Comparison of ENCODE assay signal across 22 cellular contexts in genomic region chr1:47819503-47819888, GRCh38.
"Had no signal": no experiment of that assay in that cellular context is flagged by ENCODE, and none has a peak within 500 bp of the region (broad histone marks: within the 10 kb centered on the region; RNA-seq: fewer than 3 reads in every experiment).

No MANE protein-coding gene starts in this region.

- H3K27me3 ChIP-seq: heart left ventricle, left lung, neural progenitor cell, suprapubic skin, thyroid gland, upper lobe of left lung, uterus had no signal

- ATAC-seq: heart left ventricle; left lung; lower lobe of right lung; natural killer cell; psoas muscle; stimulated activated effector memory CD8-positive, alpha-beta T cell treated with anti-CD3 and anti-CD28 coated beads, Interleukin-12 subunit alpha, Interleukin-12 subunit beta, amount 100 ng/mL, for 72 hours; stimulated activated naive CD8-positive, alpha-beta T cell treated with anti-CD3 and anti-CD28 coated beads, Interleukin-15, Interleukin-2, amounts not matched to agents 100 U/mL and 50 U/mL, for 24 hours had no signal

- H3K4me1 ChIP-seq: left lung, lower lobe of right lung, parathyroid adenoma, psoas muscle, thyroid gland, uterus had no signal

- H3K4me3 ChIP-seq: dorsolateral prefrontal cortex, heart left ventricle, left lung, lower lobe of right lung, neural progenitor cell, psoas muscle, suprapubic skin, thyroid gland, upper lobe of left lung, uterus had no signal

- H3K4me2 ChIP-seq: neural progenitor cell had no signal

- H3K79me2 ChIP-seq: parathyroid adenoma had no signal

- H3K36me3 ChIP-seq: heart left ventricle, left lung, lower lobe of right lung, neural progenitor cell, suprapubic skin, thyroid gland, upper lobe of left lung, uterus had no signal

- DNase-seq: cortex of kidney; dorsolateral prefrontal cortex; effector CD8-positive, alpha-beta T cell; hypothalamus; left lung; lower lobe of right lung; natural killer cell; occipital lobe; stimulated activated CD4-positive, alpha-beta T cell treated with anti-CD3 and anti-CD28 coated beads, Interleukin-4, amount 100 ng/mL, for 1 hour; stimulated activated CD8-positive, alpha-beta memory T cell treated with anti-CD3 and anti-CD28 coated beads, Interleukin-4, amount 100 ng/mL, for 48 hours; stimulated activated naive CD8-positive, alpha-beta T cell treated with anti-CD3 and anti-CD28 coated beads, Interleukin-15, Interleukin-2, amounts not matched to agents 100 U/mL and 50 U/mL, for 24 hours; thyroid gland; upper lobe of left lung; uterus had no signal

- H3K9me3 Mint-ChIP-seq: memory B cell; mesothelial cell of epicardium; natural killer cell; neural progenitor cell; stimulated activated effector memory CD8-positive, alpha-beta T cell treated with anti-CD3 and anti-CD28 coated beads, Interleukin-12 subunit alpha, Interleukin-12 subunit beta, amount 100 ng/mL, for 72 hours had no signal

- H3K27ac ChIP-seq: left lung, lower lobe of right lung, neural progenitor cell, parathyroid adenoma, psoas muscle, suprapubic skin, thyroid gland, upper lobe of left lung, uterus had no signal

- H2AFZ ChIP-seq: neural progenitor cell, parathyroid adenoma had no signal

- H3K9me3 ChIP-seq: heart left ventricle, left lung, lower lobe of right lung, psoas muscle, suprapubic skin, thyroid gland, upper lobe of left lung, uterus had no signal

- H3K4me1 Mint-ChIP-seq: memory B cell; natural killer cell; stimulated activated effector memory CD8-positive, alpha-beta T cell treated with anti-CD3 and anti-CD28 coated beads, Interleukin-12 subunit alpha, Interleukin-12 subunit beta, amount 100 ng/mL, for 72 hours had no signal

- H3K36me3 Mint-ChIP-seq: memory B cell; mesothelial cell of epicardium; natural killer cell; neural progenitor cell; stimulated activated effector memory CD8-positive, alpha-beta T cell treated with anti-CD3 and anti-CD28 coated beads, Interleukin-12 subunit alpha, Interleukin-12 subunit beta, amount 100 ng/mL, for 72 hours had no signal

- H3K4me3 Mint-ChIP-seq: memory B cell; mesothelial cell of epicardium; natural killer cell; neural progenitor cell; stimulated activated effector memory CD8-positive, alpha-beta T cell treated with anti-CD3 and anti-CD28 coated beads, Interleukin-12 subunit alpha, Interleukin-12 subunit beta, amount 100 ng/mL, for 72 hours had no signal

- H3K27ac Mint-ChIP-seq: memory B cell; mesothelial cell of epicardium; natural killer cell; neural progenitor cell; stimulated activated effector memory CD8-positive, alpha-beta T cell treated with anti-CD3 and anti-CD28 coated beads, Interleukin-12 subunit alpha, Interleukin-12 subunit beta, amount 100 ng/mL, for 72 hours had no signal
